ENCODE assay signal across 31 cellular contexts in genomic region chr5:116660929-116661328, GRCh38.
"Had no signal": no experiment of that assay in that cellular context is flagged by ENCODE, and none has a peak within 500 bp of the region (broad histone marks: within the 10 kb centered on the region; RNA-seq: fewer than 3 reads in every experiment).

No MANE protein-coding gene starts in this region.

- H3K36me3 Mint-ChIP-seq: naive thymus-derived CD8-positive, alpha-beta T cell; natural killer cell treated with Interleukin-12 subunit alpha and Interleukin-12 subunit beta and Interleukin-15 and Interleukin-18, amount 100 ng/mL, for 72 hours; type B pancreatic cell had no signal

- H3K4me3 ChIP-seq: ovary, psoas muscle, skin epidermis, smooth muscle cell, spleen, stomach, thoracic aorta, thyroid gland, tibial nerve, upper lobe of right lung, uterus had no signal

- H3K27ac Mint-ChIP-seq: naive B cell; naive thymus-derived CD8-positive, alpha-beta T cell; natural killer cell treated with Interleukin-12 subunit alpha and Interleukin-12 subunit beta and Interleukin-15 and Interleukin-18, amount 100 ng/mL, for 72 hours; nephron progenitor cell; progenitor cell of endocrine pancreas; stimulated activated naive B cell treated with anti-CD40 and anti-IgM and Interleukin-4, amounts not matched to agents 10 μg/mL and 1 μg/mL and 100 μg/mL, for 72 hours; stimulated activated naive CD8-positive, alpha-beta T cell treated with anti-CD3 and anti-CD28 coated beads, Interleukin-15, Interleukin-2, amounts not matched to agents 100 ng/mL and 50 ng/mL, for 24 hours; type B pancreatic cell had no signal

- H3K4me1 ChIP-seq: parathyroid adenoma, psoas muscle, spleen, stomach, thyroid gland, tibial nerve, upper lobe of right lung, uterus had no signal

- H3K9me3 Mint-ChIP-seq: stimulated activated naive CD8-positive, alpha-beta T cell treated with anti-CD3 and anti-CD28 coated beads, Interleukin-15, Interleukin-2, amounts not matched to agents 100 ng/mL and 50 ng/mL, for 24 hours; type B pancreatic cell had no signal

- ATAC-seq: naive thymus-derived CD8-positive, alpha-beta T cell; psoas muscle; right cardiac atrium; sciatic nerve; stimulated activated naive B cell treated with anti-CD40 and anti-IgM and Interleukin-4, amounts not matched to agents 10 μg/mL and 1 μg/mL and 100 μg/mL, for 72 hours; upper lobe of right lung had no signal

- H2AFZ ChIP-seq: parathyroid adenoma had no signal

- DNase-seq: naive B cell; naive thymus-derived CD8-positive, alpha-beta T cell; nephron progenitor cell; occipital lobe; ovary; posterior cingulate gyrus; psoas muscle; right cardiac atrium; spleen; stimulated activated CD4-positive, alpha-beta T cell treated with anti-CD3 and anti-CD28 coated beads, Interleukin-12 subunit alpha, Interleukin-12 subunit beta, amount 100 ng/mL, for 4 hours; stimulated activated CD4-positive, alpha-beta T cell treated with anti-CD3 and anti-CD28 coated beads, Interleukin-1b, Interleukin-23, amount 100 ng/mL, for 48 hours; stimulated activated CD4-positive, alpha-beta T cell treated with anti-CD3 and anti-CD28 coated beads, Interleukin-4, amount 100 ng/mL, for 1 hour; stimulated activated CD4-positive, alpha-beta T cell treated with anti-CD3 and anti-CD28 coated beads, Interleukin-4, amount 100 ng/mL, for 4 hours; stimulated activated CD8-positive, alpha-beta memory T cell treated with anti-CD3 and anti-CD28 coated beads, Interleukin-4, amount 100 ng/mL, for 48 hours; stimulated activated naive B cell treated with anti-CD40 and anti-IgM and Interleukin-4, amounts not matched to agents 10 μg/mL and 1 μg/mL and 100 μg/mL, for 72 hours; stimulated activated naive CD4-positive, alpha-beta T cell treated with Interleukin-2 at 50 U/mL for 16 hours; stomach; thyroid gland; upper lobe of right lung; uterus had no signal

- H3K9ac ChIP-seq: parathyroid adenoma had no signal

- H3K27me3 ChIP-seq: ovary, stomach, thyroid gland, tibial nerve, upper lobe of right lung, uterus had no signal

- H3K4me3 Mint-ChIP-seq: naive B cell; naive thymus-derived CD8-positive, alpha-beta T cell; natural killer cell treated with Interleukin-12 subunit alpha and Interleukin-12 subunit beta and Interleukin-15 and Interleukin-18, amount 100 ng/mL, for 72 hours; nephron progenitor cell; neural crest cell; stimulated activated naive B cell treated with anti-CD40 and anti-IgM and Interleukin-4, amounts not matched to agents 10 μg/mL and 1 μg/mL and 100 μg/mL, for 72 hours; stimulated activated naive CD8-positive, alpha-beta T cell treated with anti-CD3 and anti-CD28 coated beads, Interleukin-15, Interleukin-2, amounts not matched to agents 100 ng/mL and 50 ng/mL, for 24 hours; type B pancreatic cell had no signal

- H3K4me2 ChIP-seq: smooth muscle cell had no signal

- H3K4me1 Mint-ChIP-seq: naive B cell; naive thymus-derived CD8-positive, alpha-beta T cell; stimulated activated naive B cell treated with anti-CD40 and anti-IgM and Interleukin-4, amounts not matched to agents 10 μg/mL and 1 μg/mL and 100 μg/mL, for 72 hours had no signal

- H3K79me2 ChIP-seq: parathyroid adenoma had no signal

- H3K36me3 ChIP-seq: ovary, spleen, stomach, thoracic aorta, thyroid gland, upper lobe of right lung, uterus had no signal

- H3K9me3 ChIP-seq: ovary, thoracic aorta, thyroid gland, uterus had no signal

- H3K27ac ChIP-seq: ovary, parathyroid adenoma, psoas muscle, skin epidermis, spleen, stomach, thoracic aorta, thyroid gland, tibial nerve, upper lobe of right lung, uterus had no signal

- H3K27me3 Mint-ChIP-seq: progenitor cell of endocrine pancreas, type B pancreatic cell had no signal
